ENCODE assay signal across 21 cellular contexts in the genomic region with DNA sequence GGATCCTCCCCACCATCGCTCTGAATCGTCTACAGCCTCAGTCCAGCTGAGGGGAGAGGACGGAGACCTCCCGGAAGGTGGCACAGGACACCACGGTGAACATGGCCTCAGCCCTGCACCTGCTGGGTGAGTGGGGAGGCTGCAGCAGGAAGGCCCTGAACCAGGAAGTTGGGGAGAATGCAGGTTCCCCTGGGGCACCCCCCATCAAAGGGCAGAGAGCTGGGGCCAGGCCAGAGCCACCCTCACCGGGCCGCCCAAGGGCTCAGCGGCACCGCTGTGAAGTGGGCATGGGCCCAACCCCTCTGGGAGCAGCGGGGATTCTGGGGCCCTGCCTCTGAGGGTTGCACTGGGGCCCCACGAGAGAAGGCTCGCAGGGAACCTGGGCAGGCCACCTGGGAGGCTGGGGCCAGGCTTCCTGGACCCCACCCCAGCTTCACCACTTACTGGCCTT.
"Had no signal": no experiment of that assay in that cellular context is flagged by ENCODE, and none has a peak within 500 bp of the region (broad histone marks: within the 10 kb centered on the region; RNA-seq: fewer than 3 reads in every experiment).

No MANE protein-coding gene starts in this region.

- H3K36me3 ChIP-seq: stomach, upper lobe of left lung had no signal

- DNase-seq: activated B cell treated with CpG ODN at 0.5 μM for 24 hours; activated CD4-positive, alpha-beta memory T cell treated with anti-CD3 and anti-CD28 coated beads for 36 hours; activated CD4-positive, alpha-beta T cell treated with anti-CD3 and anti-CD28 coated beads for 4 hours; activated naive CD4-positive, alpha-beta T cell treated with Interleukin-2 at 50 U/mL for 16 hours; activated T-cell treated with anti-CD3 and anti-CD28 coated beads, Interleukin-2, amount 50 U/mL, for 24 hours; central memory CD4-positive, alpha-beta T cell; endodermal cell; foreskin melanocyte; head of caudate nucleus; immature natural killer cell; nephron progenitor cell; occipital lobe; small intestine; stimulated activated CD4-positive, alpha-beta T cell treated with anti-CD3 and anti-CD28 coated beads, Interleukin-4, amount 100 ng/mL, for 1 hour; stomach; T-helper 1 cell; T-helper 9 cell; testis had no signal

- H3K27ac ChIP-seq: epithelial cell of prostate, stomach, testis, upper lobe of left lung had no signal

- H3K9me3 ChIP-seq: testis had no signal

- H3K4me1 ChIP-seq: stomach, testis had no signal

- H3K4me3 ChIP-seq: lung, stomach, testis, upper lobe of left lung had no signal

- H3K27me3 ChIP-seq: testis had no signal
